ENCODE assay signal across 1 cellular context in genomic region chr5:86617756-86618577, GRCh38.
TF ChIP-seq lines count a peak whose summit lies in the region.

A gene with protein sequence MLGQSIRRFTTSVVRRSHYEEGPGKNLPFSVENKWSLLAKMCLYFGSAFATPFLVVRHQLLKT (plus strand): TSS chr5:86617941. CDS start chr5:86618056, 115 bp downstream.

TF ChIP-seq in HepG2, 621 proteins besides CTCF, POLR2A, EP300 and RAD21 (continued from another document and continues in another):
- TF ChIP-seq RERE (CRISPR knock-in tag; IDR thresholded peaks at IDR 0.05; ENCODE audit: low read depth) (0 out of 2 replicates have a peak, but pooled peaks have one; percentile 18), ZNF782 (CRISPR knock-in tag; IDR thresholded peaks at IDR 0.05; ENCODE audit: borderline replicate concordance) (no peak), TAF1 (CRISPR knock-in tag; IDR thresholded peaks at IDR 0.05) (peak; percentile 75; the same call in 1 of the 2 replicates), HMGXB3 (CRISPR knock-in tag; IDR thresholded peaks at IDR 0.05; ENCODE audit: borderline replicate concordance) (peak; percentile 81; the same call in 1 of the 2 replicates), MEIS1 (CRISPR knock-in tag; IDR thresholded peaks at IDR 0.05; ENCODE audit: borderline replicate concordance) (peak; percentile 90), PCBP1 (IDR thresholded peaks at IDR 0.05; ENCODE audit: borderline replicate concordance, low read depth, low read length) (0 out of 2 replicates have a peak, but pooled peaks have one; percentile 29), GABPB1 (CRISPR knock-in tag; IDR thresholded peaks at IDR 0.05) (peak; percentile 94), FOXC1 (CRISPR knock-in tag; IDR thresholded peaks at IDR 0.05; ENCODE audit: borderline replicate concordance) (0 out of 2 replicates have a peak, but pooled peaks have one; percentile 52), ZNF362 (CRISPR knock-in tag; IDR thresholded peaks at IDR 0.05; ENCODE audit: borderline replicate concordance) (peak; percentile 95), ATF7 (IDR thresholded peaks at IDR 0.05) (no peak), ATF7 (CRISPR knock-in tag; IDR thresholded peaks at IDR 0.05) (peak; percentile 66; the same call in 1 of the 2 replicates), ZNF441 (CRISPR knock-in tag; IDR thresholded peaks at IDR 0.05; ENCODE audit: borderline replicate concordance) (peak; percentile 56; the same call in 1 of the 2 replicates), ARNTL (CRISPR knock-in tag; IDR thresholded peaks at IDR 0.05) (peak; percentile 33; the same call in 1 of the 2 replicates), ZNF335 (CRISPR knock-in tag; IDR thresholded peaks at IDR 0.05) (peak; percentile 75; the same call in 1 of the 2 replicates), KDM5B (CRISPR knock-in tag; IDR thresholded peaks at IDR 0.05; ENCODE audit: borderline replicate concordance) (peak; percentile 42; the same call in 1 of the 2 replicates), ZNF678 (CRISPR knock-in tag; IDR thresholded peaks at IDR 0.05) (peak; percentile 35; the same call in 1 of the 2 replicates), MED1 (CRISPR knock-in tag; IDR thresholded peaks at IDR 0.05) (no peak), ZNF616 (CRISPR knock-in tag; IDR thresholded peaks at IDR 0.05; ENCODE audit: low read depth) (no peak), CHD2 (IDR thresholded peaks at IDR 0.05; ENCODE audit: low read depth, low read length) (0 out of 2 replicates have a peak, but pooled peaks have one; percentile 46), THAP7 (CRISPR knock-in tag; IDR thresholded peaks at IDR 0.05) (0 out of 2 replicates have a peak, but pooled peaks have one; percentile 27), PITX1 (CRISPR knock-in tag; IDR thresholded peaks at IDR 0.05) (0 out of 2 replicates have a peak, but pooled peaks have one; percentile 47), SALL1 (CRISPR knock-in tag; IDR thresholded peaks at IDR 0.05) (peak; percentile 85), SP1 (IDR thresholded peaks at IDR 0.05) (no peak), SP1 (CRISPR knock-in tag; IDR thresholded peaks at IDR 0.05) (peak; percentile 77), DMAP1 (CRISPR knock-in tag; IDR thresholded peaks at IDR 0.05) (peak; percentile 82; the same call in 1 of the 2 replicates), HCFC1 (IDR thresholded peaks at IDR 0.05; ENCODE audit: low read depth, low read length) (peak; percentile 98), CBFB (CRISPR knock-in tag; IDR thresholded peaks at IDR 0.05) (peak; percentile 60; the same call in 1 of the 2 replicates), YY1 (IDR thresholded peaks at IDR 0.05; ENCODE audit: insufficient read depth, insufficient replicate concordance, low read depth, low read length) (peak; percentile 80)
- TF ChIP-seq, protein P1, sequence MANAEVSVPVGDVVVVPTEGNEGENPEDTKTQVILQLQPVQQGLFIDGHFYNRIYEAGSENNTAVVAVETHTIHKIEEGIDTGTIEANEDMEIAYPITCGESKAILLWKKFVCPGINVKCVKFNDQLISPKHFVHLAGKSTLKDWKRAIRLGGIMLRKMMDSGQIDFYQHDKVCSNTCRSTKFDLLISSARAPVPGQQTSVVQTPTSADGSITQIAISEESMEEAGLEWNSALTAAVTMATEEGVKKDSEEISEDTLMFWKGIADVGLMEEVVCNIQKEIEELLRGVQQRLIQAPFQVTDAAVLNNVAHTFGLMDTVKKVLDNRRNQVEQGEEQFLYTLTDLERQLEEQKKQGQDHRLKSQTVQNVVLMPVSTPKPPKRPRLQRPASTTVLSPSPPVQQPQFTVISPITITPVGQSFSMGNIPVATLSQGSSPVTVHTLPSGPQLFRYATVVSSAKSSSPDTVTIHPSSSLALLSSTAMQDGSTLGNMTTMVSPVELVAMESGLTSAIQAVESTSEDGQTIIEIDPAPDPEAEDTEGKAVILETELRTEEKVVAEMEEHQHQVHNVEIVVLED (CRISPR knock-in tag; IDR thresholded peaks at IDR 0.05; ENCODE audit: borderline replicate concordance), result peak; percentile 80; the same call in 1 of the 2 replicates
- TF ChIP-seq, protein P2, sequence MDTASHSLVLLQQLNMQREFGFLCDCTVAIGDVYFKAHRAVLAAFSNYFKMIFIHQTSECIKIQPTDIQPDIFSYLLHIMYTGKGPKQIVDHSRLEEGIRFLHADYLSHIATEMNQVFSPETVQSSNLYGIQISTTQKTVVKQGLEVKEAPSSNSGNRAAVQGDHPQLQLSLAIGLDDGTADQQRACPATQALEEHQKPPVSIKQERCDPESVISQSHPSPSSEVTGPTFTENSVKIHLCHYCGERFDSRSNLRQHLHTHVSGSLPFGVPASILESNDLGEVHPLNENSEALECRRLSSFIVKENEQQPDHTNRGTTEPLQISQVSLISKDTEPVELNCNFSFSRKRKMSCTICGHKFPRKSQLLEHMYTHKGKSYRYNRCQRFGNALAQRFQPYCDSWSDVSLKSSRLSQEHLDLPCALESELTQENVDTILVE (CRISPR knock-in tag; IDR thresholded peaks at IDR 0.05), result peak; percentile 62; the same call in 1 of the 2 replicates
- TF ChIP-seq, protein P3, sequence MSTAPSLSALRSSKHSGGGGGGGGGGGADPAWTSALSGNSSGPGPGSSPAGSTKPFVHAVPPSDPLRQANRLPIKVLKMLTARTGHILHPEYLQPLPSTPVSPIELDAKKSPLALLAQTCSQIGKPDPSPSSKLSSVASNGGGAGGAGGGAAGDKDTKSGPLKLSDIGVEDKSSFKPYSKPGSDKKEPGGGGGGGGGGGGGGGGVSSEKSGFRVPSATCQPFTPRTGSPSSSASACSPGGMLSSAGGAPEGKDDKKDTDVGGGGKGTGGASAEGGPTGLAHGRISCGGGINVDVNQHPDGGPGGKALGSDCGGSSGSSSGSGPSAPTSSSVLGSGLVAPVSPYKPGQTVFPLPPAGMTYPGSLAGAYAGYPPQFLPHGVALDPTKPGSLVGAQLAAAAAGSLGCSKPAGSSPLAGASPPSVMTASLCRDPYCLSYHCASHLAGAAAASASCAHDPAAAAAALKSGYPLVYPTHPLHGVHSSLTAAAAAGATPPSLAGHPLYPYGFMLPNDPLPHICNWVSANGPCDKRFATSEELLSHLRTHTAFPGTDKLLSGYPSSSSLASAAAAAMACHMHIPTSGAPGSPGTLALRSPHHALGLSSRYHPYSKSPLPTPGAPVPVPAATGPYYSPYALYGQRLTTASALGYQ (CRISPR knock-in tag; IDR thresholded peaks at IDR 0.05), result peak; percentile 77
- TF ChIP-seq, protein P4, sequence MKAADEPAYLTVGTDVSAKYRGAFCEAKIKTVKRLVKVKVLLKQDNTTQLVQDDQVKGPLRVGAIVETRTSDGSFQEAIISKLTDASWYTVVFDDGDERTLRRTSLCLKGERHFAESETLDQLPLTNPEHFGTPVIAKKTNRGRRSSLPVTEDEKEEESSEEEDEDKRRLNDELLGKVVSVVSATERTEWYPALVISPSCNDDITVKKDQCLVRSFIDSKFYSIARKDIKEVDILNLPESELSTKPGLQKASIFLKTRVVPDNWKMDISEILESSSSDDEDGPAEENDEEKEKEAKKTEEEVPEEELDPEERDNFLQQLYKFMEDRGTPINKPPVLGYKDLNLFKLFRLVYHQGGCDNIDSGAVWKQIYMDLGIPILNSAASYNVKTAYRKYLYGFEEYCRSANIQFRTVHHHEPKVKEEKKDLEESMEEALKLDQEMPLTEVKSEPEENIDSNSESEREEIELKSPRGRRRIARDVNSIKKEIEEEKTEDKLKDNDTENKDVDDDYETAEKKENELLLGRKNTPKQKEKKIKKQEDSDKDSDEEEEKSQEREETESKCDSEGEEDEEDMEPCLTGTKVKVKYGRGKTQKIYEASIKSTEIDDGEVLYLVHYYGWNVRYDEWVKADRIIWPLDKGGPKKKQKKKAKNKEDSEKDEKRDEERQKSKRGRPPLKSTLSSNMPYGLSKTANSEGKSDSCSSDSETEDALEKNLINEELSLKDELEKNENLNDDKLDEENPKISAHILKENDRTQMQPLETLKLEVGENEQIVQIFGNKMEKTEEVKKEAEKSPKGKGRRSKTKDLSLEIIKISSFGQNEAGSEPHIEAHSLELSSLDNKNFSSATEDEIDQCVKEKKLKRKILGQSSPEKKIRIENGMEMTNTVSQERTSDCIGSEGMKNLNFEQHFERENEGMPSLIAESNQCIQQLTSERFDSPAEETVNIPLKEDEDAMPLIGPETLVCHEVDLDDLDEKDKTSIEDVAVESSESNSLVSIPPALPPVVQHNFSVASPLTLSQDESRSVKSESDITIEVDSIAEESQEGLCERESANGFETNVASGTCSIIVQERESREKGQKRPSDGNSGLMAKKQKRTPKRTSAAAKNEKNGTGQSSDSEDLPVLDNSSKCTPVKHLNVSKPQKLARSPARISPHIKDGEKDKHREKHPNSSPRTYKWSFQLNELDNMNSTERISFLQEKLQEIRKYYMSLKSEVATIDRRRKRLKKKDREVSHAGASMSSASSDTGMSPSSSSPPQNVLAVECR (CRISPR knock-in tag; IDR thresholded peaks at IDR 0.05; ENCODE audit: borderline replicate concordance), result peak; percentile 78
